In the genomic region with DNA sequence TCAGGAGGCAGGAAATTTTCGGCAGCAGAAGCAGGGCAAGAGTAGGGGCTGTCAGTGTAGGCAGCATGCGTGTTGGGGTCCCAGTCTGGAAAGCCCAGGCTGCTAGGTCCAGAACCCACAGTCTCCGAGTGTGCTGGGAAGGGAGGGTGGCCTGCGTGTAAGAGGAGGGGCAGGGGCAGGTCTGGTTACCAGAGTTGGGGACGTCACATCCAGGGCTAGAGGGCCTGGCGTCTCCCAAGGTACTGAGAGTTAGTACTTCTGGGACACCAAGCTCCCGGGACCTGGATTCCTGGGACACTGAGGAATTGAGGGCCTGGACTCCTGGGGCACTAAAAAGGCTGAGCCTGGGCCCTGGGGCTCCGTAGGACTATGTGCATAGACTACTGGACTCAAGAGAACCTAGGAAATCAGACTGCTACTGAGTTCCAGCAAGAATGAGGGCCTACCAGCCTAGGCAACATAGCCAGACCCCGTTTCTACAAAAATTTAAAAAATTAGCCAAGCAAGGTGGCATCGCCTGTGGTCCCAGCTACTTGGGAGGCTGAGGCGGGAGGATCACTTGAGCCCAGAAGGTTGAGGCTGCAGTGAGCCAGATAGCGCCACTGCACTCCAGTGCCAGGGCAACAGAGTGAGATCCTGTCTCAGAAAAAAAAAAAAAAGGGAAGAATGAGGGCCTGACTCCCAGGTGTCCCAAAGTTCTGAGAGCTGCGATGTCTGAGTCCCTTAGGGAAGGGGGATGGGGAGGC, we compare ENCODE assay signal across 9 cellular contexts. TPM values are rescaled to one million over a fixed set of nuclear protein-coding genes. Genes with fewer than 3 reads are reported as not detected.
DNase-seq lines count a peak whose midpoint lies in the region; ATAC-seq and TF ChIP-seq lines count a peak whose summit lies in the region.
"Had no signal": no experiment of that assay in that cellular context is flagged by ENCODE, and none has a peak within 500 bp of the region (broad histone marks: within the 10 kb centered on the region; RNA-seq: fewer than 3 reads in every experiment).

No MANE protein-coding gene starts in this region.

- no peak for DNase-seq in activated CD8-positive, alpha-beta memory T cell treated with anti-CD3 and anti-CD28 coated beads, Interleukin-2, amount 10 ng/mL, durations not matched to agents 7 days and 5 days
- DNase-seq in activated CD8-positive, alpha-beta memory T cell treated with anti-CD3 and anti-CD28 coated beads, Interleukin-2, amount 50 U/mL, for 48 hours, result no peak
- no peak for DNase-seq in astrocyte of the cerebellum (ENCODE audit: low read depth)
- no peak for DNase-seq in lung (ENCODE audit: low spot score)
- no peak for DNase-seq in NCI-H2227 treated with DMSO at 0.1 percent for 48 hours (lab: John Stamatoyannopoulos, UW)
- no peak for DNase-seq in HT-29 (ENCODE audit: low spot score)
- no peak for DNase-seq in stimulated activated CD4-positive, alpha-beta T cell treated with anti-CD3 and anti-CD28 coated beads, Interleukin-15, amount 100 ng/mL, for 24 hours
- DNase-seq: NCI-H510A had no signal

- peak overlapping the region; percentile 78 for H3K4me3 Mint-ChIP-seq in activated CD8-positive, alpha-beta memory T cell treated with anti-CD3 and anti-CD28 coated beads, Interleukin-2, amount 10 ng/mL, durations not matched to agents 7 days and 5 days

- in situ Hi-C loops in astrocyte of the cerebellum (cut with HindIII; ENCODE audit: low sequenced_read_pairs), result no loop called here

- H3K27me3 ChIP-seq in lung (ENCODE audit: control insufficient read depth, insufficient read depth) (no peaks in the 10 kb centered on the region), thymus (ENCODE audit: control insufficient read depth, insufficient read depth) (no peaks in the 10 kb centered on the region)

- H3K4me1 Mint-ChIP-seq in activated CD8-positive, alpha-beta memory T cell treated with anti-CD3 and anti-CD28 coated beads, Interleukin-2, amount 10 ng/mL, durations not matched to agents 7 days and 5 days, result peaks cover 21% of the 10 kb centered on the region

- ATAC-seq in activated CD8-positive, alpha-beta memory T cell treated with anti-CD3 and anti-CD28 coated beads, Interleukin-2, amount 10 ng/mL, durations not matched to agents 7 days and 5 days, result no peak
- no peak for ATAC-seq in lung (ENCODE audit: insufficient read depth, low FRiP score)

- WGBS in lung, 2 donors, result 87 to 92% methylated on average over 13 of the region's 13 CpGs
- 95% methylated on average over 13 of the region's 13 CpGs for WGBS in thymus

- H3K4me3 ChIP-seq in astrocyte of the cerebellum (ENCODE audit: low read depth, low read length), result peak overlapping the region; percentile 72
- peak overlapping the region; percentile 85 for H3K4me3 ChIP-seq in lung
- H3K4me3 ChIP-seq in thymus (ENCODE audit: low read length), result peak overlapping the region; percentile 83

- H3K4me1 ChIP-seq in lung (ENCODE audit: control insufficient read depth in 2 of 2, insufficient read depth in 2 of 2, low read length in 2 of 2) (peaks cover 0 to 9% of the 10 kb centered on the region in 2 donors), thymus (ENCODE audit: control insufficient read depth, insufficient read depth, low read length) (peaks cover 19% of the 10 kb centered on the region)

- H3K36me3 ChIP-seq in lung (ENCODE audit: control insufficient read depth in 2 of 2, insufficient read depth in 2 of 2, low read length in 2 of 2), result peaks cover 0 to 22% of the 10 kb centered on the region in 2 donors
- peaks cover 46% of the 10 kb centered on the region for H3K36me3 ChIP-seq in thymus (ENCODE audit: control insufficient read depth, insufficient read depth)

- no peak for TF ChIP-seq CTCF in astrocyte of the cerebellum (IDR thresholded peaks at IDR 0.05; ENCODE audit: low read depth, low read length, missing control alignments)
- TF ChIP-seq CTCF in lung (IDR thresholded peaks at IDR 0.05; ENCODE audit: control extremely low read depth, extremely low read depth), result no peak

- CTCF ChIA-PET in activated CD8-positive, alpha-beta memory T cell treated with anti-CD3 and anti-CD28 coated beads, Interleukin-2, amount 10 ng/mL, durations not matched to agents 7 days and 5 days (lab: Charles Lee), result interaction anchor here (0.7 to 1.6 kb wide), 4 partner anchors 15 to 34 kb away, joined by 3 to 4 read pairs (median 3); no protein-coding TSS in a partner anchor

- H3K9me3 Mint-ChIP-seq in activated CD8-positive, alpha-beta memory T cell treated with anti-CD3 and anti-CD28 coated beads, Interleukin-2, amount 10 ng/mL, durations not matched to agents 7 days and 5 days (ENCODE audit: low read depth), result no peaks in the 10 kb centered on the region

- no peaks in the 10 kb centered on the region for H3K9me3 ChIP-seq in lung (ENCODE audit: control insufficient read depth in 2 of 2, insufficient read depth in 1 of 2, low read length in 1 of 2)
- no peaks in the 10 kb centered on the region for H3K9me3 ChIP-seq in thymus (ENCODE audit: control insufficient read depth)

- peaks cover 29% of the 10 kb centered on the region for H3K36me3 Mint-ChIP-seq in activated CD8-positive, alpha-beta memory T cell treated with anti-CD3 and anti-CD28 coated beads, Interleukin-2, amount 10 ng/mL, durations not matched to agents 7 days and 5 days

- H3K27ac Mint-ChIP-seq in activated CD8-positive, alpha-beta memory T cell treated with anti-CD3 and anti-CD28 coated beads, Interleukin-2, amount 10 ng/mL, durations not matched to agents 7 days and 5 days, result peak overlapping the region; percentile 67

- H3K27ac ChIP-seq in lung (ENCODE audit: low read depth in 1 of 2, low read length in 1 of 2) (peak overlapping the region in 1 of 2 donors; percentile 88), thymus (ENCODE audit: low read depth) (peak overlapping the region; percentile 97)

- H3K27me3 Mint-ChIP-seq in activated CD8-positive, alpha-beta memory T cell treated with anti-CD3 and anti-CD28 coated beads, Interleukin-2, amount 10 ng/mL, durations not matched to agents 7 days and 5 days, result no peaks in the 10 kb centered on the region

RNA-seq across cellular contexts. Expression of a gene that starts 2.5 kb away (rescaled TPM):
- 10 to 100 TPM; 52.7 to 52.9 TPM for total RNA-seq in activated CD8-positive, alpha-beta memory T cell treated with anti-CD3 and anti-CD28 coated beads, Interleukin-2, amount 10 ng/mL, durations not matched to agents 7 days and 5 days
- total RNA-seq in lung, result 10 to 100 TPM; 12.6 to 25.3 TPM
- polyA plus RNA-seq in lung (10 to 100 TPM; 14.7 to 18.1 TPM), thymus (29.8 TPM)
- total RNA-seq in HT-29 (2014; rRNA removed; shearing (Covaris generic)), result 26.6 and 31.0 TPM in 2 replicates

RNA-seq across cellular contexts. Expression of a gene that starts 4.5 kb away (rescaled TPM):
- 100 to 1,000 TPM; 184 to 195 TPM for total RNA-seq in activated CD8-positive, alpha-beta memory T cell treated with anti-CD3 and anti-CD28 coated beads, Interleukin-2, amount 10 ng/mL, durations not matched to agents 7 days and 5 days
- 10 to 100 TPM in 1 of 2 donors, 1 to 10 TPM in 1; 5.4 to 33.2 TPM for total RNA-seq in lung
- polyA plus RNA-seq in lung, result 100 to 1,000 TPM in 1 of 2 donors, 10 to 100 TPM in 1; 89.1 to 118 TPM
- polyA plus RNA-seq in thymus, result 158 TPM
- 0.47 TPM in 1 of 2 replicates, not detected in the other for total RNA-seq in HT-29 (2014; rRNA removed; shearing (Covaris generic))

RNA-seq across cellular contexts. Expression of a gene that starts 10.2 kb away (rescaled TPM):
- total RNA-seq in activated CD8-positive, alpha-beta memory T cell treated with anti-CD3 and anti-CD28 coated beads, Interleukin-2, amount 10 ng/mL, durations not matched to agents 7 days and 5 days, result under 1 TPM in 1 of 2 experiments, not detected in 1; 0.96 TPM
- 100 to 1,000 TPM in 1 of 2 donors, 10 to 100 TPM in 1; 17.0 to 282 TPM for total RNA-seq in lung
- polyA plus RNA-seq in lung (1,000 to 10,000 TPM in 1 of 2 donors, 100 to 1,000 TPM in 1; 552 to 1,276 TPM), thymus (162 TPM)
- total RNA-seq in HT-29 (2014; rRNA removed; shearing (Covaris generic)), result not detected in 2 replicates

RNA-seq across cellular contexts. Expression of a gene that starts 29.5 kb away (rescaled TPM):
- total RNA-seq in activated CD8-positive, alpha-beta memory T cell treated with anti-CD3 and anti-CD28 coated beads, Interleukin-2, amount 10 ng/mL, durations not matched to agents 7 days and 5 days, result 1 to 10 TPM; 1.5 to 2.0 TPM
- total RNA-seq in lung, result 1 to 10 TPM; 1.7 to 2.3 TPM
- 1 to 10 TPM in 1 of 2 donors, under 1 TPM in 1; 0.94 to 6.5 TPM for polyA plus RNA-seq in lung
- 3.3 TPM for polyA plus RNA-seq in thymus
- 7.0 and 12.6 TPM in 2 replicates for total RNA-seq in HT-29 (2014; rRNA removed; shearing (Covaris generic))

RNA-seq across cellular contexts. Expression of a gene that starts 38.3 kb away (rescaled TPM):
- 10 to 100 TPM; 11.9 TPM for total RNA-seq in activated CD8-positive, alpha-beta memory T cell treated with anti-CD3 and anti-CD28 coated beads, Interleukin-2, amount 10 ng/mL, durations not matched to agents 7 days and 5 days
- total RNA-seq in lung, result 10 to 100 TPM in 1 of 2 donors, 1 to 10 TPM in 1; 3.6 to 14.0 TPM
- 1 to 10 TPM; 6.2 to 8.9 TPM for polyA plus RNA-seq in lung
- polyA plus RNA-seq in thymus, result 1.6 TPM
- 3.0 and 6.5 TPM in 2 replicates for total RNA-seq in HT-29 (2014; rRNA removed; shearing (Covaris generic))

Comparison
In these comparisons a context has a peak if more than half of its experiments do, and no peak if none do; other contexts are left out.
1. RNA of a gene that starts 10.2 kb away (total RNA-seq): 17.0 to 282 TPM in lung; 0.96 TPM in activated CD8-positive, alpha-beta memory T cell treated with anti-CD3 and anti-CD28 coated beads, Interleukin-2, amount 10 ng/mL, durations not matched to agents 7 days and 5 days and not detected in HT-29; every median in the first group is over 4 times any median in the second.
2. Peak in every context shown above with its lines, with median percentiles within 50 percentile points of each other: H3K4me3 ChIP-seq.